Comparison of ENCODE assay signal across 10 cellular contexts in genomic region chr2:211067029-211067428, GRCh38.
"Had no signal": no experiment of that assay in that cellular context is flagged by ENCODE, and none has a peak within 500 bp of the region (broad histone marks: within the 10 kb centered on the region; RNA-seq: fewer than 3 reads in every experiment).

No MANE protein-coding gene starts in this region.

- DNase-seq: GOT3, H7, HFFc6, KBM-7 had no signal

- H3K36me3 Mint-ChIP-seq: IgD-negative memory B cell had no signal

- H3K4me1 Mint-ChIP-seq: IgD-negative memory B cell had no signal

- H3K9me3 Mint-ChIP-seq: IgD-negative memory B cell had no signal

- H3K9me3 ChIP-seq: HAP-1 had no signal

- H3K4me3 Mint-ChIP-seq: HFFc6, IgD-negative memory B cell had no signal

- H3K4me3 ChIP-seq: HAP-1 had no signal

- H3K27ac ChIP-seq: HL-60, KMS-11 had no signal

- H3K27me3 Mint-ChIP-seq: IgD-negative memory B cell had no signal

- H3K36me3 ChIP-seq: HAP-1 had no signal

- ATAC-seq: HCT116, HepG2 had no signal

- H3K4me1 ChIP-seq: HAP-1 had no signal

- H3K27ac Mint-ChIP-seq: HFFc6, IgD-negative memory B cell had no signal
